ENCODE assay signal across 15 cellular contexts in genomic region chr5:143406408-143406807, GRCh38. TPM values are rescaled to one million over a fixed set of nuclear protein-coding genes. Genes with fewer than 3 reads are reported as not detected.
DNase-seq lines count a peak whose midpoint lies in the region; ATAC-seq, FAIRE-seq and TF ChIP-seq lines count a peak whose summit lies in the region.
"Had no signal": no experiment of that assay in that cellular context is flagged by ENCODE, and none has a peak within 500 bp of the region (broad histone marks: within the 10 kb centered on the region; RNA-seq: fewer than 3 reads in every experiment).

No MANE protein-coding gene starts in this region.

- H3K9me2 ChIP-seq in DOHH2 (replicated peaks; ENCODE audit: control insufficient read depth, low read length), result no peaks in the 10 kb centered on the region

- no peak overlapping the region; a peak in 2 of 6 replicates for H3K27ac ChIP-seq in A549
- H3K27ac ChIP-seq in DOHH2 (ENCODE audit: low read depth, low read length), result peak overlapping the region; percentile 99
- H3K27ac ChIP-seq in epithelial cell of prostate, result peak overlapping the region; percentile 98
- H3K27ac ChIP-seq in effector memory CD4-positive, alpha-beta T cell (ENCODE audit: insufficient read depth, low read length, poor library complexity, severe bottlenecking), result no peak overlapping the region
- no peak overlapping the region for H3K27ac ChIP-seq in spleen

- H3K9me3 ChIP-seq in A549, result no peaks in the 10 kb centered on the region
- no peaks in the 10 kb centered on the region for H3K9me3 ChIP-seq in DOHH2 (ENCODE audit: control insufficient read depth, insufficient read depth, low read length)
- H3K9me3 ChIP-seq in effector memory CD4-positive, alpha-beta T cell (ENCODE audit: control insufficient read depth, low read length), result no peaks in the 10 kb centered on the region
- H3K9me3 ChIP-seq in spleen, result no peaks in the 10 kb centered on the region
- H3K9me3 ChIP-seq: vagina had no signal

- peaks cover 7% of the 10 kb centered on the region for H3K36me3 Mint-ChIP-seq in T-cell

- H3K27me3 Mint-ChIP-seq in T-cell, result no peaks in the 10 kb centered on the region

- intact Hi-C loops in spleen (cut with DNase I; ENCODE audit: low total_unique reads), result loop anchor here (10.0 kb wide), 2 partner anchors 418 to 482 kb away; no protein-coding TSS in a partner anchor

- no peak for DNase-seq in A549 (ENCODE audit: low read depth in 1 of 2, low spot score in 1 of 2)
- DNase-seq in T-cell, result no peak
- DNase-seq in epithelial cell of prostate (ENCODE audit: low read depth, low spot score), result no peak
- no peak for DNase-seq in effector memory CD4-positive, alpha-beta T cell
- DNase-seq in spleen, result no peak
- no peak for DNase-seq in NCI-H345 treated with DMSO at 0.1 percent for 48 hours (lab: John Stamatoyannopoulos, UW; ENCODE audit: unreplicated experiment)
- no peak for DNase-seq in NCI-H2029 (lab: John Stamatoyannopoulos, UW)
- DNase-seq: aorta, dorsolateral prefrontal cortex, foreskin fibroblast, KBM-7, NCI-H1694, NCI-H526 had no signal

- H3K4me1 Mint-ChIP-seq in T-cell, result peaks cover 14 to 36% (median 24%) of the 10 kb centered on the region in 3 donors

- H3F3A ChIP-seq in DOHH2 (ENCODE audit: control insufficient read depth, insufficient read depth), result peaks cover 30% of the 10 kb centered on the region

- no peaks in the 10 kb centered on the region for H3K27me3 ChIP-seq in DOHH2 (ENCODE audit: control insufficient read depth, low read length)
- no peaks in the 10 kb centered on the region for H3K27me3 ChIP-seq in effector memory CD4-positive, alpha-beta T cell (replicated peaks; ENCODE audit: control insufficient read depth, insufficient read depth, low read length, poor library complexity, severe bottlenecking)
- H3K27me3 ChIP-seq in spleen (replicated peaks in 1 of 7), result no peaks in the 10 kb centered on the region
- H3K27me3 ChIP-seq: dorsolateral prefrontal cortex, vagina had no signal

- no peak for TF ChIP-seq RAD21 in A549 (conservative IDR thresholded peaks at IDR 0.05 in 1 of 2, IDR thresholded peaks at IDR 0.05 in 1 of 2)

- H3K4me1 ChIP-seq in A549 (no peaks in the 10 kb centered on the region), DOHH2 (ENCODE audit: control insufficient read depth, low read length) (peaks cover 69% of the 10 kb centered on the region), spleen (peaks cover 2 to 16% (median 8%) of the 10 kb centered on the region in 6 donors)
- peaks cover 4% of the 10 kb centered on the region for H3K4me1 ChIP-seq in effector memory CD4-positive, alpha-beta T cell (ENCODE audit: control insufficient read depth, insufficient read depth, low read length, poor library complexity, severe bottlenecking)

- no peak for TF ChIP-seq EP300 in A549 (IDR thresholded peaks at IDR 0.05)

- H3K4me3 ChIP-seq in A549 (no peak overlapping the region), DOHH2 (ENCODE audit: low read length) (peak overlapping the region; percentile 89), spleen (no peak overlapping the region)
- no peak overlapping the region for H3K4me3 ChIP-seq in effector memory CD4-positive, alpha-beta T cell (ENCODE audit: insufficient read depth, low read depth, low read length, poor library complexity, severe bottlenecking)

- TF ChIP-seq CTCF in A549 (IDR thresholded peaks at IDR 0.05) (no peak), DOHH2 (IDR thresholded peaks at IDR 0.05; ENCODE audit: low read depth, low read length, poor library complexity, severe bottlenecking) (no peak), spleen (IDR thresholded peaks at IDR 0.05 in 8 of 11, conservative IDR thresholded peaks at IDR 0.05 in 3 of 11) (no peak)

- no peak for FAIRE-seq in A549 (lab: Jason Lieb, UNC)

- TF ChIP-seq POLR2A in A549 (IDR thresholded peaks at IDR 0.05; ENCODE audit: low read length) (no peak), spleen (IDR thresholded peaks at IDR 0.05) (no peak)

- H3K27ac Mint-ChIP-seq in T-cell, result peak overlapping the region; percentile 77 to 90

- H3K9me3 Mint-ChIP-seq in T-cell, result no peaks in the 10 kb centered on the region

- H3K4me2 ChIP-seq in A549, result 0 out of 3 replicates have a peak overlapping the region, but pooled peaks have one; percentile 88
- H3K4me2 ChIP-seq in DOHH2 (ENCODE audit: low read length), result peak overlapping the region; percentile 98

- CTCF ChIA-PET in A549 (lab: Yijun Ruan, JAX), result no interaction called here
- CTCF ChIA-PET in T-cell (lab: Charles Lee), result no interaction called here

- peaks cover 8% of the 10 kb centered on the region; the same call in 1 of the 2 replicates for H4K20me1 ChIP-seq in DOHH2 (ENCODE audit: control insufficient read depth, insufficient read depth, low read depth, low read length)

- POLR2A ChIA-PET in A549 (lab: Yijun Ruan, JAX), result no interaction called here
- POLR2A ChIA-PET in T-cell (lab: Charles Lee), result no interaction called here

- H3K36me3 ChIP-seq in DOHH2 (ENCODE audit: control insufficient read depth, low read length) (peaks cover 73% of the 10 kb centered on the region), spleen (no peaks in the 10 kb centered on the region)
- no peaks in the 10 kb centered on the region for H3K36me3 ChIP-seq in effector memory CD4-positive, alpha-beta T cell (ENCODE audit: control insufficient read depth, insufficient read depth, low read length)
- H3K36me3 ChIP-seq: vagina had no signal

- ATAC-seq in A549 (no peak), T-cell (replicated peaks in 1 of 4) (no peak)

- WGBS in A549 (ENCODE audit: missing lambda C conversion rate), result 79% methylated on average over 1 of the region's 1 CpG
- WGBS in spleen, 5 donors, result 93 to 99% (median 96%) methylated on average over 1 of the region's 1 CpG

- H3K4me3 Mint-ChIP-seq in T-cell, result peak overlapping the region; percentile 68 to 95 (median 76)

- peaks cover 80% of the 10 kb centered on the region for H3K79me2 ChIP-seq in DOHH2 (ENCODE audit: control insufficient read depth, low read length)

TF ChIP-seq in A549, 52 proteins besides CTCF, POLR2A, EP300 and RAD21:
- TF ChIP-seq ZC3H11A (IDR thresholded peaks at IDR 0.05) (no peak), CBX8 (IDR thresholded peaks at IDR 0.05) (no peak), CBX2 (IDR thresholded peaks at IDR 0.05; ENCODE audit: borderline replicate concordance, low read depth) (no peak), RCOR1 (IDR thresholded peaks at IDR 0.05; ENCODE audit: low read depth, low read length) (no peak), ZNF302 (CRISPR knock-in tag; IDR thresholded peaks at IDR 0.05) (no peak), SMC3 (IDR thresholded peaks at IDR 0.05) (no peak), CEBPB (IDR thresholded peaks at IDR 0.05) (no peak), JUN (IDR thresholded peaks at IDR 0.05) (no peak), HOXB5 (CRISPR knock-in tag; IDR thresholded peaks at IDR 0.05) (no peak)
- TF ChIP-seq, protein P1, sequence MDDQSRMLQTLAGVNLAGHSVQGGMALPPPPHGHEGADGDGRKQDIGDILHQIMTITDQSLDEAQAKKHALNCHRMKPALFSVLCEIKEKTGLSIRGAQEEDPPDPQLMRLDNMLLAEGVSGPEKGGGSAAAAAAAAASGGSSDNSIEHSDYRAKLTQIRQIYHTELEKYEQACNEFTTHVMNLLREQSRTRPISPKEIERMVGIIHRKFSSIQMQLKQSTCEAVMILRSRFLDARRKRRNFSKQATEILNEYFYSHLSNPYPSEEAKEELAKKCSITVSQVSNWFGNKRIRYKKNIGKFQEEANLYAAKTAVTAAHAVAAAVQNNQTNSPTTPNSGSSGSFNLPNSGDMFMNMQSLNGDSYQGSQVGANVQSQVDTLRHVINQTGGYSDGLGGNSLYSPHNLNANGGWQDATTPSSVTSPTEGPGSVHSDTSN (IDR thresholded peaks at IDR 0.05), result no peak

RNA-seq across cellular contexts. Expression of gene NR3C1, which starts 2.9 kb away (rescaled TPM):
- polyA plus RNA-seq in A549 (2011; rRNA removed) (73.0 and 79.5 TPM in 2 replicates), A549 (2017; fragmentation: RNase III; extraction: RNeasy Plus Mini Kit Qiagen cat#74134 plus additional on column Dnase treatment) (46.5 to 48.8 TPM (median 48.2 TPM) in 3 replicates), spleen (10 to 100 TPM; 18.2 to 23.2 (median 20.6) TPM)
- polyA plus RNA-seq in A549 (2012; cell fraction: cytosol; rRNA removed), result 14.9 and 18.7 TPM in 2 replicates
- 10.0 and 13.8 TPM in 2 replicates for polyA plus RNA-seq in A549 (2012; cell fraction: nucleus; rRNA removed)
- 82.2 and 84.0 TPM in 2 replicates for polyA minus RNA-seq in A549 (2011; rRNA and poly(A)+ RNA removed)
- total RNA-seq in T-cell (100 to 1,000 TPM; 108 to 156 (median 122) TPM), spleen (10 to 100 TPM; 58.4 to 97.8 (median 85.0) TPM)

Comparison
In these comparisons a context has a peak if more than half of its experiments do, and no peak if none do; other contexts are left out.
1. H3K27ac ChIP-seq: peak in DOHH2 (single experiment) and epithelial cell of prostate (single experiment); none in A549 (0 of 2), effector memory CD4-positive, alpha-beta T cell (single experiment) and spleen (0 of 8).